ENCODE assay signal across 8 cellular contexts in genomic region chr10:93440591-93441012, GRCh38. TPM values are rescaled to one million over a fixed set of nuclear protein-coding genes. Genes with fewer than 3 reads are reported as not detected.
A peak's percentile ranks its signal among the peaks of the same experiment; 100 is the strongest.
DNase-seq lines count a peak whose midpoint lies in the region; ATAC-seq and TF ChIP-seq lines count a peak whose summit lies in the region.
"Had no signal": no experiment of that assay in that cellular context is flagged by ENCODE, and none has a peak within 500 bp of the region (broad histone marks: within the 10 kb centered on the region; RNA-seq: fewer than 3 reads in every experiment).

No MANE protein-coding gene starts in this region.

- no peaks in the 10 kb centered on the region for H3K27me3 ChIP-seq in thoracic aorta (replicated peaks; ENCODE audit: insufficient read depth)

- H3K4me3 ChIP-seq in thoracic aorta: no peak overlapping the region

- no peak overlapping the region for H3K4me3 Mint-ChIP-seq in activated CD8-positive, alpha-beta T cell treated with anti-CD3 and anti-CD28 coated beads, Interleukin-2, amount 10 ng/mL, durations not matched to agents 7 days and 5 days
- H3K4me3 Mint-ChIP-seq: memory B cell had no signal

- H3K36me3 Mint-ChIP-seq in activated CD8-positive, alpha-beta T cell treated with anti-CD3 and anti-CD28 coated beads, Interleukin-2, amount 10 ng/mL, durations not matched to agents 7 days and 5 days (ENCODE audit: low read depth): no peaks in the 10 kb centered on the region

- CTCF ChIA-PET in HEK293T (lab: Yijun Ruan, JAX): interaction anchor here (0.6 to 3.2 kb wide), 2 partner anchors 38 to 42 kb away, joined by 9 to 11 read pairs; partner anchors contain the start of gene MYOF
- CTCF ChIA-PET in activated CD8-positive, alpha-beta T cell treated with anti-CD3 and anti-CD28 coated beads, Interleukin-2, amount 10 ng/mL, durations not matched to agents 7 days and 5 days (lab: Charles Lee): interaction anchor here (0.8 to 2.6 kb wide), 4 partner anchors 11 to 64 kb away, joined by 3 to 19 read pairs (median 3); partner anchors contain the start of gene MYOF

- no peak for TF ChIP-seq CTCF in thoracic aorta (IDR thresholded peaks at IDR 0.05)

- POLR2A ChIA-PET in HEK293T (lab: Yijun Ruan, JAX): no interaction called here
- POLR2A ChIA-PET in activated CD8-positive, alpha-beta T cell treated with anti-CD3 and anti-CD28 coated beads, Interleukin-2, amount 10 ng/mL, durations not matched to agents 7 days and 5 days (lab: Charles Lee): no interaction called here

- no peaks in the 10 kb centered on the region for H3K9me3 ChIP-seq in thoracic aorta

- no peak for ATAC-seq in thoracic aorta (ENCODE audit: insufficient number of reproducible peaks, low FRiP score, low read depth)
- ATAC-seq in activated CD8-positive, alpha-beta T cell treated with anti-CD3 and anti-CD28 coated beads, Interleukin-2, amount 10 ng/mL, durations not matched to agents 7 days and 5 days: no peak

- H3K4me1 Mint-ChIP-seq in activated CD8-positive, alpha-beta T cell treated with anti-CD3 and anti-CD28 coated beads, Interleukin-2, amount 10 ng/mL, durations not matched to agents 7 days and 5 days (ENCODE audit: low read depth): no peaks in the 10 kb centered on the region
- H3K4me1 Mint-ChIP-seq: memory B cell had no signal

- DNase-seq in HEK293T (ENCODE audit: extremely low spot score): no peak
- peak; percentile 51 for DNase-seq in amniotic epithelial cell (ENCODE audit: low read depth)
- peak; percentile 50 for DNase-seq in kidney glomerular epithelial cell (lab: John Stamatoyannopoulos, UW)
- no peak for DNase-seq in thoracic aorta (ENCODE audit: low spot score)
- DNase-seq in T-helper 2 cell: no peak
- DNase-seq in activated CD8-positive, alpha-beta T cell treated with anti-CD3 and anti-CD28 coated beads, Interleukin-2, amount 10 ng/mL, durations not matched to agents 7 days and 5 days: no peak
- no peak for DNase-seq in activated effector memory CD4-positive, alpha-beta T cell treated with Interleukin-2 at 50 U/mL for 16 hours

- no peak overlapping the region for H3K27ac Mint-ChIP-seq in activated CD8-positive, alpha-beta T cell treated with anti-CD3 and anti-CD28 coated beads, Interleukin-2, amount 10 ng/mL, durations not matched to agents 7 days and 5 days
- H3K27ac Mint-ChIP-seq: memory B cell had no signal

- H3K27me3 Mint-ChIP-seq in activated CD8-positive, alpha-beta T cell treated with anti-CD3 and anti-CD28 coated beads, Interleukin-2, amount 10 ng/mL, durations not matched to agents 7 days and 5 days (ENCODE audit: low read depth): no peaks in the 10 kb centered on the region

- H3K9me3 Mint-ChIP-seq in activated CD8-positive, alpha-beta T cell treated with anti-CD3 and anti-CD28 coated beads, Interleukin-2, amount 10 ng/mL, durations not matched to agents 7 days and 5 days (ENCODE audit: insufficient read depth): no peaks in the 10 kb centered on the region

- H3K36me3 ChIP-seq in thoracic aorta: no peaks in the 10 kb centered on the region

- peaks cover 51 to 93% of the 10 kb centered on the region in 2 donors for H3K4me1 ChIP-seq in thoracic aorta (ENCODE audit: control insufficient read depth in 1 of 2, low read depth in 2 of 2)

- H3K27ac ChIP-seq in thoracic aorta: peak overlapping the region; percentile 97 to 100

TF ChIP-seq in HEK293T, 16 proteins besides CTCF, POLR2A, EP300 and RAD21:
- TF ChIP-seq PKNOX1 (IDR thresholded peaks at IDR 0.05) (peak; percentile 54), HDGF (IDR thresholded peaks at IDR 0.05; ENCODE audit: borderline replicate concordance) (no peak)

RNA-seq across cellular contexts. Expression of gene MYOF, which starts 41.5 kb away (rescaled TPM):
- total RNA-seq in thoracic aorta: 100 to 1,000 TPM; 132 to 138 TPM
- total RNA-seq in activated CD8-positive, alpha-beta T cell treated with anti-CD3 and anti-CD28 coated beads, Interleukin-2, amount 10 ng/mL, durations not matched to agents 7 days and 5 days: under 1 TPM; 0.37 to 0.39 TPM

RNA-seq across cellular contexts. Expression of gene CEP55, which starts 55.8 kb away (rescaled TPM):
- total RNA-seq in thoracic aorta: 1 to 10 TPM in 1 of 2 donors, not detected in 1; 5.1 TPM
- total RNA-seq in activated CD8-positive, alpha-beta T cell treated with anti-CD3 and anti-CD28 coated beads, Interleukin-2, amount 10 ng/mL, durations not matched to agents 7 days and 5 days: 10 to 100 TPM; 81.1 TPM

Comparison
In these comparisons a context has a peak if more than half of its experiments do, and no peak if none do; other contexts are left out.
1. DNase-seq: peak in amniotic epithelial cell (single experiment) and kidney glomerular epithelial cell (single experiment); none in HEK293T (single experiment), thoracic aorta (single experiment), T-helper 2 cell (0 of 5), activated CD8-positive, alpha-beta T cell treated with anti-CD3 and anti-CD28 coated beads, Interleukin-2, amount 10 ng/mL, durations not matched to agents 7 days and 5 days (single experiment) and activated effector memory CD4-positive, alpha-beta T cell treated with Interleukin-2 at 50 U/mL for 16 hours (single experiment).
2. RNA of gene MYOF, which starts 41.5 kb away (total RNA-seq): 132 to 138 TPM in thoracic aorta; 0.37 to 0.39 TPM in activated CD8-positive, alpha-beta T cell treated with anti-CD3 and anti-CD28 coated beads, Interleukin-2, amount 10 ng/mL, durations not matched to agents 7 days and 5 days; every median in the first group is over 10 times any median in the second.
3. RNA of gene CEP55, which starts 55.8 kb away (total RNA-seq): 81.1 TPM in activated CD8-positive, alpha-beta T cell treated with anti-CD3 and anti-CD28 coated beads, Interleukin-2, amount 10 ng/mL, durations not matched to agents 7 days and 5 days; 5.1 TPM in thoracic aorta; every median in the first group is over 10 times any median in the second.